ENCODE assay signal across 8 cellular contexts in the genomic region with DNA sequence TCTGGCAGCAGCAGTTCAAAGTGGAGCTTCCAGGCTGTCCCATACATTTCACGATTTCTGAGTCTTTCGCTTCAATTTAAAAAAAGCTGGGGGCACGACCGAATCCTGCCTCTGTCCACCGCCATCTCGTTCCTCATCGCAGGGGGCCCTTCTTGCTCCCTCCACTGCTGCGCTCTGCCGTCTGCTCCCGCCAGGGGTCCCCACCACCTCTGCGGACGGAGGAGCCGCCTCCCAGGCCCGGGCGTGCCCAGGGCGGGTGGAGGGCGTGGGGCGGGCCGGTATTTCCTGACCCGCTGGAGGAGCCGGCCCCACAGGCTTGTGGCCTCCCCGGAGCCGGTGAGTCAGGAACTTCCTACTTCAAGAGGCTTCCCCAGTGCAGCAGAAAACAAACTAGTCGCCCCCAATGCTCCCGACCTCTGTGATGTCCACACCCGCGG. TPM values are rescaled to one million over a fixed set of nuclear protein-coding genes. Genes with fewer than 3 reads are reported as not detected.
DNase-seq lines count a peak whose midpoint lies in the region; TF ChIP-seq lines count a peak whose summit lies in the region.

No MANE protein-coding gene starts in this region.

- CTCF ChIA-PET in OCI-LY7 (lab: Charles Lee; ENCODE audit: unreplicated experiment) = no interaction called here

- H3K27ac ChIP-seq in OCI-LY7 (ENCODE audit: low read depth, low read length, poor library complexity, severe bottlenecking) = peak overlapping the region; percentile 93
- H3K27ac ChIP-seq in mucosa of rectum (ENCODE audit: low read depth in 2 of 2, low read length in 2 of 2) = peak overlapping the region; percentile 70 to 85

- intact Hi-C loops in OCI-LY7 (cut with micrococcal nuclease; ENCODE audit: unreplicated experiment) = loop anchor here (1.0 to 2.0 kb wide), 3 partner anchors 51 to 355 kb away; a partner anchor contains a TSS

- peaks cover 14% of the 10 kb centered on the region; the same call in 1 of the 2 replicates for H3K79me2 ChIP-seq in OCI-LY7 (ENCODE audit: insufficient read depth, low read depth, low read length)

- peak overlapping the region; percentile 73 to 74 for H3K9ac ChIP-seq in mucosa of rectum (ENCODE audit: low read depth in 1 of 2, low read length in 2 of 2)

- POLR2A ChIA-PET in OCI-LY7 (lab: Charles Lee) = interaction anchor here (0.6 to 2.0 kb wide), 5 partner anchors 51 to 1239 kb away, joined by 4 to 16 read pairs (median 4); a partner anchor contains a TSS

- H2AFZ ChIP-seq in OCI-LY7 (ENCODE audit: low read length) = peak overlapping the region; percentile 33; the same call in 1 of the 2 replicates

- peak; percentile 82 for DNase-seq in 8988T
- peak; percentile 97 for DNase-seq in HK-2 (ENCODE audit: unreplicated experiment)
- peak; percentile 90 for DNase-seq in OCI-LY7 (ENCODE audit: low spot score)
- DNase-seq in activated T-cell treated with anti-CD3 and anti-CD28 coated beads for 4 hours = peak; percentile 87
- no peak for DNase-seq in epithelial cell of proximal tubule (ENCODE audit: low read depth)
- peak; percentile 70 to 88 for DNase-seq in stimulated activated CD8-positive, alpha-beta memory T cell treated with anti-CD3 and anti-CD28 coated beads, Interleukin-4, amount 100 ng/mL, for 1 hour (ENCODE audit: low read depth in 2 of 2, low spot score in 1 of 2)

- H3K9me3 ChIP-seq in OCI-LY7 (ENCODE audit: low read length) (peaks cover 4% of the 10 kb centered on the region; the same call in 1 of the 2 replicates), mucosa of rectum (ENCODE audit: control insufficient read depth in 2 of 2, low read length in 2 of 2) (no peaks in the 10 kb centered on the region)

- no peaks in the 10 kb centered on the region for H4K20me1 ChIP-seq in OCI-LY7 (ENCODE audit: insufficient read depth, low read length)

- peak overlapping the region; percentile 95 for H3K4me2 ChIP-seq in OCI-LY7 (ENCODE audit: low read length)

- TF ChIP-seq CTCF in OCI-LY7 (conservative IDR thresholded peaks at IDR 0.05; ENCODE audit: low read length) = peak; percentile 90
- peak; percentile 88 for TF ChIP-seq CTCF in epithelial cell of proximal tubule (conservative IDR thresholded peaks at IDR 0.05; ENCODE audit: low read depth, low read length)

- H3K4me1 ChIP-seq in OCI-LY7 (ENCODE audit: insufficient read depth, low read length, poor library complexity, severe bottlenecking) (peaks cover 66% of the 10 kb centered on the region), mucosa of rectum (ENCODE audit: control insufficient read depth in 2 of 2, insufficient read depth in 2 of 2, low read length in 2 of 2) (peaks cover 24 to 28% of the 10 kb centered on the region in 2 donors)

- H3K27me3 ChIP-seq in mucosa of rectum (ENCODE audit: control insufficient read depth in 2 of 2, insufficient read depth in 2 of 2, low read length in 2 of 2) = no peaks in the 10 kb centered on the region

- no TSS peak for BruUV-seq in OCI-LY7 (replicated peaks; lab: Mats Ljungman, UMichigan)

- H3K9me2 ChIP-seq in OCI-LY7 (ENCODE audit: insufficient read depth, low read length) = no peaks in the 10 kb centered on the region

- H3K36me3 ChIP-seq in OCI-LY7 (ENCODE audit: insufficient read depth, low read length) (peaks cover 34% of the 10 kb centered on the region), mucosa of rectum (ENCODE audit: control insufficient read depth in 2 of 2, insufficient read depth in 2 of 2, low read length in 2 of 2) (peaks cover 8 to 9% of the 10 kb centered on the region in 2 donors)

- H3K4me3 ChIP-seq in OCI-LY7 (ENCODE audit: low read depth, low read length, poor library complexity, severe bottlenecking) (peak overlapping the region; percentile 66), epithelial cell of proximal tubule (ENCODE audit: low read depth, low read length) (peak overlapping the region; percentile 47), mucosa of rectum (ENCODE audit: low read length in 2 of 2) (peak overlapping the region; percentile 71 to 84)

- TF ChIP-seq POLR2A in GM15510 (IDR thresholded peaks at IDR 0.05; ENCODE audit: borderline replicate concordance, extremely low read depth, insufficient read length) = peak; percentile 57

RNA-seq across cellular contexts. Expression of a gene that starts 50.4 kb away (rescaled TPM):
- total RNA-seq in OCI-LY7 (2014; rRNA removed; shearing (Covaris generic)) = 14.4 and 15.5 TPM in 2 replicates
- 24.1 and 26.1 TPM in 2 replicates for total RNA-seq in OCI-LY7 (2022)
- 7.2 and 17.5 TPM in 2 replicates for total RNA-seq in epithelial cell of proximal tubule

RNA-seq across cellular contexts. Expression of a gene that starts 50.6 kb away (rescaled TPM):
- 49.4 and 57.6 TPM in 2 replicates for total RNA-seq in OCI-LY7 (2014; rRNA removed; shearing (Covaris generic))
- total RNA-seq in OCI-LY7 (2022) (60.6 and 62.4 TPM in 2 replicates), epithelial cell of proximal tubule (39.9 and 53.6 TPM in 2 replicates)
